ENCODE assay signal across 9 cellular contexts in the genomic region with DNA sequence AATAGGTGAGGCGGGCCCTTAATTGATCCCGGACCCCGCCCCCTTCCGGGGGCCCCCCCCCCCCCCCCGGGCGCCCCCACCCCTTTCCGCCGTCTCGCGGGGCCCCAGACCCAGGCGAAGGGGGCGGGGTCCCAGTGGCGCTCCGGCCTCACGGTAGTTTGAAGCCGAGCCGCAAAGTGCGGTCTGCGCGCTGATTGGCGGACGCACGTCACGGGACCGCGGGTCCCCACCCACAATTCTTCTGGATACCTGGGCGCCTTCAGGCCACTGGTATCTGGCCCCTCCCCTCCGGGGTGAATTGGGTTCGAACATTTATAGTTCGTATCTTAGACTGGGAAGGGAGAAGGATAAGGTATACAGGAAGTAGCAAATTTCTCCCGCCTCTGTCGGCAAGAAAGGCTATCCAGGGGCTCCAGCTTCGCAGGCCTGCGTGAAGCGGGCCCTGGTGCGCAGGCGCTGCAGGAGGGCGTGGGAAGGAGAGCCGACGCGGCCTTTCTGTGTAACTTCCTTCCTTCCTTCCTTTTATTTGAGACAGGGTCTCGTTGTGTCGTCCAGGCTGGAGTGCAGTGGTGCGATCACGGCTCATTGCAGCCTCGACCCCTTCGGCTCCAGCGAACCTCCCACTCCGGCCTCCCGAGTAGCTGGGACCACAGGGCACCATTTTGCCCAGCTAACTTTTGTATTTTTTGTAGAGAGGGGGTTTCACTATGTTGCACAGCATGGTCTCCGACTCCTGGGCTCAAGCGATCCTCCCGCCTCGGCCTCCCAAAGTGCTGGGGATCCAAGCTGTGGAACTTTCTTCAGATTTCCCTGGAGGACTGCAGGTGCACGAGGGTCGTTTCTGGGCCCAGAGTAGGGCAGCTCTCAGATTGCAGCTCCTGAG. TPM values are rescaled to one million over a fixed set of nuclear protein-coding genes. Genes with fewer than 3 reads are reported as not detected.
DNase-seq lines count a peak whose midpoint lies in the region; ATAC-seq, FAIRE-seq and TF ChIP-seq lines count a peak whose summit lies in the region.
"Had no signal": no experiment of that assay in that cellular context is flagged by ENCODE, and none has a peak within 500 bp of the region (broad histone marks: within the 10 kb centered on the region; RNA-seq: fewer than 3 reads in every experiment).

No MANE protein-coding gene starts in this region.

- H4K20me1 ChIP-seq in HepG2 (ENCODE audit: insufficient read depth, low read length) = peaks cover 11% of the 10 kb centered on the region

- H3K27ac Mint-ChIP-seq in dendritic cell treated with granulocyte-macrophage colony-stimulating factor and Interleukin-4, amounts not matched to agents 40 ng/mL and 50 ng/mL, for 4 days = peak overlapping the region; percentile 94

- H3K27ac ChIP-seq in HepG2 (ENCODE audit: extremely low read length, insufficient read depth, low read length) = peak overlapping the region; percentile 96

- peak; percentile 60 for FAIRE-seq in HepG2 (lab: Jason Lieb, UNC)
- FAIRE-seq: islet of Langerhans had no signal

- in situ Hi-C loops in HepG2 (cut with HindIII; ENCODE audit: extremely low pct_ligation_motif_present, low pct_unique_long_range_greater_than_20kb) = loop anchor here (5.0 to 10.0 kb wide), 2 partner anchors 38 to 95 kb away; a partner anchor contains a TSS

- POLR2A ChIA-PET in HepG2 (lab: Yijun Ruan, JAX) = interaction anchor here (0.6 to 4.1 kb wide), 12 partner anchors 10 to 166 kb away, joined by 3 to 38 read pairs (median 5); a partner anchor contains a TSS

- peak overlapping the region; percentile 82 for H3K4me2 ChIP-seq in HepG2 (ENCODE audit: low read depth, low read length)

- peaks cover 34% of the 10 kb centered on the region for H3K36me3 Mint-ChIP-seq in dendritic cell treated with granulocyte-macrophage colony-stimulating factor and Interleukin-4, amounts not matched to agents 40 ng/mL and 50 ng/mL, for 4 days (ENCODE audit: low read depth)

- WGBS in HepG2 (ENCODE audit: low lambda C conversion rate) = under 1% methylated on average over 27 of the region's 56 CpGs

- DNase-seq in C1 segment of cervical spinal cord (lab: John Stamatoyannopoulos, UW) (peak; percentile 13 to 95 (median 89)), NCI-H69 (lab: John Stamatoyannopoulos, UW) (peak; percentile 99), HepG2 (ENCODE audit: low spot score) (peak; percentile 93)
- peak; percentile 96 for DNase-seq in activated CD4-positive, alpha-beta T cell treated with anti-CD3 and anti-CD28 coated beads, Interleukin-2, amount 50 U/mL, for 1 hour
- DNase-seq in stimulated activated CD4-positive, alpha-beta T cell treated with anti-CD3 and anti-CD28 coated beads, Interleukin-2, amount 100 ng/mL, for 48 hours = peak; percentile 96 to 98

- no peaks in the 10 kb centered on the region for H3K27me3 Mint-ChIP-seq in dendritic cell treated with granulocyte-macrophage colony-stimulating factor and Interleukin-4, amounts not matched to agents 40 ng/mL and 50 ng/mL, for 4 days

- TF ChIP-seq EP300 in HepG2 (IDR thresholded peaks at IDR 0.05; ENCODE audit: low read depth in 2 of 2, low read length in 2 of 2) = no peak
- TF ChIP-seq EP300 in HepG2 (CRISPR knock-in tag; IDR thresholded peaks at IDR 0.05; ENCODE audit: borderline replicate concordance) = no peak

- TF ChIP-seq POLR2A in HepG2 (IDR thresholded peaks at IDR 0.05; ENCODE audit: insufficient read depth in 1 of 2, low read depth in 2 of 2, low read length in 2 of 2) = peak; percentile 56 to 91; a peak in 3 of 4 replicates

- H3K9me3 ChIP-seq in HepG2 (ENCODE audit: low read length) = no peaks in the 10 kb centered on the region

- intact Hi-C loops in dendritic cell treated with granulocyte-macrophage colony-stimulating factor and Interleukin-4, amounts not matched to agents 40 ng/mL and 50 ng/mL, for 4 days (cut with micrococcal nuclease) = loop anchor here (1.0 kb wide), 2 partner anchors 32 to 37 kb away; no protein-coding TSS in a partner anchor
- intact Hi-C loops in HepG2 (cut with micrococcal nuclease; ENCODE audit: unreplicated experiment) = loop anchor here (2.0 kb wide), 1 partner anchor 37 kb away; a partner anchor contains a TSS

- H3K79me2 ChIP-seq in HepG2 (ENCODE audit: insufficient read depth, low read length) = peaks cover 39% of the 10 kb centered on the region

- TF ChIP-seq CTCF in HepG2 (CRISPR knock-in tag; IDR thresholded peaks at IDR 0.05) = no peak

- peaks cover 0 to 14% of the 10 kb centered on the region in 2 experiments; a peak in 3 of 5 replicates for H3K36me3 ChIP-seq in HepG2 (replicated peaks in 1 of 2; ENCODE audit: control insufficient read depth in 1 of 2, insufficient read depth in 2 of 2, low read length in 2 of 2)

- H3K9ac ChIP-seq in HepG2 (ENCODE audit: insufficient read depth, low read depth, low read length) = peak overlapping the region; percentile 88

- peaks cover 40% of the 10 kb centered on the region for H3K4me1 ChIP-seq in HepG2 (ENCODE audit: insufficient read depth, low read length)

- no peaks in the 10 kb centered on the region for H3K9me3 Mint-ChIP-seq in dendritic cell treated with granulocyte-macrophage colony-stimulating factor and Interleukin-4, amounts not matched to agents 40 ng/mL and 50 ng/mL, for 4 days

- H3K27me3 ChIP-seq in HepG2 (ENCODE audit: control insufficient read depth in 1 of 2, insufficient read depth in 2 of 2, low read length in 2 of 2) = no peaks in the 10 kb centered on the region; a peak in 1 of 5 replicates

- peak overlapping the region; percentile 73 to 83 (median 82) for H3K4me3 ChIP-seq in HepG2 (replicated peaks in 1 of 3; ENCODE audit: insufficient read depth in 1 of 3, low read depth in 2 of 3, low read length in 3 of 3)

- peak overlapping the region; percentile 82 for H2AFZ ChIP-seq in HepG2 (ENCODE audit: low read length)

- H3K4me1 Mint-ChIP-seq in dendritic cell treated with granulocyte-macrophage colony-stimulating factor and Interleukin-4, amounts not matched to agents 40 ng/mL and 50 ng/mL, for 4 days (ENCODE audit: low read depth) = peaks cover 30% of the 10 kb centered on the region

- BruUV-seq in HepG2 (replicated peaks; lab: Mats Ljungman, UMichigan) = TSS peak; percentile 87

- CTCF ChIA-PET in HepG2 (lab: Yijun Ruan, JAX; ENCODE audit: low intra/inter-chr PET ratio, low total read pairs) = no interaction called here

- ATAC-seq in GM19372 (IDR thresholded peaks at IDR 0.05; ENCODE audit: low read depth, unreplicated experiment) (peak; percentile 86), HG03521 (IDR thresholded peaks at IDR 0.05; ENCODE audit: unreplicated experiment) (peak; percentile 82), HepG2 (peak; percentile 95)

- peak overlapping the region; percentile 96 for H3K4me3 Mint-ChIP-seq in dendritic cell treated with granulocyte-macrophage colony-stimulating factor and Interleukin-4, amounts not matched to agents 40 ng/mL and 50 ng/mL, for 4 days

- peak; percentile 25; the same call in 1 of the 2 replicates for TF ChIP-seq RAD21 in HepG2 (CRISPR knock-in tag; IDR thresholded peaks at IDR 0.05)

RNA-seq across cellular contexts. Expression of a gene that starts 0.6 kb away (rescaled TPM):
- 286 and 355 TPM in 2 replicates for total RNA-seq in HepG2 (2016; rRNA removed; fragmentation: Illumina TruSeq; extraction: Trizol)
- total RNA-seq in HepG2 (2016; cell fraction: cytosol; rRNA removed; fragmentation: Illumina TruSeq; extraction: Trizol; ENCODE audit: low read depth) = 200 and 237 TPM in 2 replicates
- 276 and 350 TPM in 2 replicates for total RNA-seq in HepG2 (2016; cell fraction: insoluble cytoplasmic fraction; rRNA removed; fragmentation: Illumina TruSeq; extraction: Trizol)
- 380 and 392 TPM in 2 replicates for total RNA-seq in HepG2 (2016; cell fraction: membrane; rRNA removed; fragmentation: Illumina TruSeq; extraction: Trizol)
- total RNA-seq in HepG2 (2016; cell fraction: nucleus; rRNA removed; fragmentation: Illumina TruSeq; extraction: Trizol) = 162 and 177 TPM in 2 replicates
- 69.2 and 104 TPM in 2 replicates for polyA plus RNA-seq in HepG2 (2011; rRNA removed)
- 42.7 and 59.4 TPM in 2 replicates for polyA plus RNA-seq in HepG2 (2011; cell fraction: cytosol; rRNA removed)
- polyA plus RNA-seq in HepG2 (2011; cell fraction: nucleus; rRNA removed) = 60.7 and 86.6 TPM in 2 replicates
- polyA plus RNA-seq in HepG2 (2012) = 128 and 194 TPM in 2 replicates
- 295 and 368 TPM in 2 replicates for polyA plus RNA-seq in HepG2 (2016; cell fraction: cytosol; fragmentation: Illumina TruSeq; extraction: Trizol; ENCODE audit: low read depth)
- polyA plus RNA-seq in HepG2 (2016; cell fraction: insoluble cytoplasmic fraction; fragmentation: Illumina TruSeq; extraction: Trizol; ENCODE audit: low read depth) = 469 and 491 TPM in 2 replicates
- 426 and 487 TPM in 2 replicates for polyA plus RNA-seq in HepG2 (2016; cell fraction: membrane; fragmentation: Illumina TruSeq; extraction: Trizol; ENCODE audit: low read depth)
- 344 and 363 TPM in 2 replicates for polyA plus RNA-seq in HepG2 (2016; cell fraction: nucleus; fragmentation: Illumina TruSeq; extraction: Trizol; ENCODE audit: insufficient read depth, low read depth)
- 17.4 and 49.8 TPM in 2 replicates for polyA minus RNA-seq in HepG2 (2011; rRNA and poly(A)+ RNA removed; ENCODE audit: low replicate concordance)
- 42.5 and 49.1 TPM in 2 replicates for polyA minus RNA-seq in HepG2 (2011; cell fraction: cytosol; rRNA and poly(A)+ RNA removed)
- polyA minus RNA-seq in HepG2 (2011; cell fraction: nucleus; rRNA and poly(A)+ RNA removed) = 49.1 and 49.8 TPM in 2 replicates

RNA-seq across cellular contexts. Expression of a gene that starts 36.0 kb away (rescaled TPM):
- 28.0 and 28.7 TPM in 2 replicates for total RNA-seq in HepG2 (2016; rRNA removed; fragmentation: Illumina TruSeq; extraction: Trizol)
- total RNA-seq in HepG2 (2016; cell fraction: cytosol; rRNA removed; fragmentation: Illumina TruSeq; extraction: Trizol; ENCODE audit: low read depth) = 30.7 and 33.0 TPM in 2 replicates
- 28.3 TPM in 2 replicates for total RNA-seq in HepG2 (2016; cell fraction: insoluble cytoplasmic fraction; rRNA removed; fragmentation: Illumina TruSeq; extraction: Trizol)
- total RNA-seq in HepG2 (2016; cell fraction: membrane; rRNA removed; fragmentation: Illumina TruSeq; extraction: Trizol) = 24.7 and 28.2 TPM in 2 replicates
- 61.1 and 61.3 TPM in 2 replicates for total RNA-seq in HepG2 (2016; cell fraction: nucleus; rRNA removed; fragmentation: Illumina TruSeq; extraction: Trizol)
- 11.4 and 13.9 TPM in 2 replicates for polyA plus RNA-seq in HepG2 (2011; rRNA removed)
- polyA plus RNA-seq in HepG2 (2011; cell fraction: cytosol; rRNA removed) = 5.1 and 8.1 TPM in 2 replicates
- polyA plus RNA-seq in HepG2 (2011; cell fraction: nucleus; rRNA removed) = 14.0 and 19.1 TPM in 2 replicates
- polyA plus RNA-seq in HepG2 (2012) = 13.5 and 18.9 TPM in 2 replicates
- polyA plus RNA-seq in HepG2 (2016; cell fraction: cytosol; fragmentation: Illumina TruSeq; extraction: Trizol; ENCODE audit: low read depth) = 3.9 and 4.4 TPM in 2 replicates
- polyA plus RNA-seq in HepG2 (2016; cell fraction: insoluble cytoplasmic fraction; fragmentation: Illumina TruSeq; extraction: Trizol; ENCODE audit: low read depth) = 12.7 and 14.4 TPM in 2 replicates
- 8.7 TPM in 2 replicates for polyA plus RNA-seq in HepG2 (2016; cell fraction: membrane; fragmentation: Illumina TruSeq; extraction: Trizol; ENCODE audit: low read depth)
- polyA plus RNA-seq in HepG2 (2016; cell fraction: nucleus; fragmentation: Illumina TruSeq; extraction: Trizol; ENCODE audit: insufficient read depth, low read depth) = 27.5 and 27.9 TPM in 2 replicates
- polyA minus RNA-seq in HepG2 (2011; rRNA and poly(A)+ RNA removed; ENCODE audit: low replicate concordance) = 24.1 and 32.5 TPM in 2 replicates
- 26.4 and 29.3 TPM in 2 replicates for polyA minus RNA-seq in HepG2 (2011; cell fraction: cytosol; rRNA and poly(A)+ RNA removed)
- 204 and 216 TPM in 2 replicates for polyA minus RNA-seq in HepG2 (2011; cell fraction: nucleus; rRNA and poly(A)+ RNA removed)

Comparison
In these comparisons a context has a peak if more than half of its experiments do, and no peak if none do; other contexts are left out.
1. Peak in every context shown above with its lines: DNase-seq, ATAC-seq, H3K4me3 ChIP-seq and H3K27ac ChIP-seq.